ENCODE assay signal across 28 cellular contexts in genomic region chr5:1132570-1132969, GRCh38.
"Had no signal": no experiment of that assay in that cellular context is flagged by ENCODE, and none has a peak within 500 bp of the region (broad histone marks: within the 10 kb centered on the region; RNA-seq: fewer than 3 reads in every experiment).

No MANE protein-coding gene starts in this region.

- H3K27me3 ChIP-seq: adrenal gland, body of pancreas, cardiac muscle cell, colonic mucosa, sigmoid colon, tibial nerve had no signal

- H3K36me3 Mint-ChIP-seq: activated naive CD8-positive, alpha-beta T cell treated with anti-CD3 and anti-CD28 coated beads for 36 hours; immature natural killer cell; natural killer cell treated with Interleukin-12 subunit alpha and Interleukin-12 subunit beta and Interleukin-15 and Interleukin-18, amount 100 ng/mL, for 72 hours had no signal

- H3K9me3 ChIP-seq: adrenal gland, body of pancreas, colonic mucosa, esophagus squamous epithelium, neutrophil, sigmoid colon, tibial nerve had no signal

- H3K27ac ChIP-seq: adrenal gland, cardiac muscle cell, colonic mucosa, epithelial cell of prostate, esophagus squamous epithelium, neutrophil, tibial nerve had no signal

- H3K36me3 ChIP-seq: adrenal gland, cardiac muscle cell, colonic mucosa, esophagus squamous epithelium, neutrophil, sigmoid colon, tibial nerve had no signal

- H3K4me1 ChIP-seq: adrenal gland had no signal

- H3K4me3 ChIP-seq: adrenal gland, body of pancreas, cardiac muscle cell, colonic mucosa, esophagus squamous epithelium, lung, sigmoid colon, tibial nerve had no signal

- H3K27me3 Mint-ChIP-seq: activated naive CD8-positive, alpha-beta T cell treated with anti-CD3 and anti-CD28 coated beads for 36 hours had no signal

- H3K27ac Mint-ChIP-seq: activated naive CD4-positive, alpha-beta T cell treated with anti-CD3 and anti-CD28 coated beads for 36 hours; activated naive CD8-positive, alpha-beta T cell treated with anti-CD3 and anti-CD28 coated beads for 36 hours; activated T-helper 1 cell treated with anti-CD3 and anti-CD28 coated beads, Interleukin-12 subunit alpha, Interleukin-12 subunit beta, Interleukin-2, Interleukin-4 antibody, amounts not matched to agents 30 ng/mL and 10 ng/mL and 1 ng/mL, durations not matched to agents 14 hours and 24 hours and 36 hours; immature natural killer cell; natural killer cell treated with Interleukin-12 subunit alpha and Interleukin-12 subunit beta and Interleukin-15 and Interleukin-18, amount 100 ng/mL, for 72 hours had no signal

- ATAC-seq: body of pancreas; left lobe of liver; natural killer cell treated with Interleukin-12 subunit alpha and Interleukin-12 subunit beta and Interleukin-15 and Interleukin-18, amount 100 ng/mL, for 72 hours had no signal

- H3K4me1 Mint-ChIP-seq: activated naive CD8-positive, alpha-beta T cell treated with anti-CD3 and anti-CD28 coated beads for 36 hours had no signal

- DNase-seq: activated CD4-positive, alpha-beta T cell treated with anti-CD3 and anti-CD28 coated beads for 4 hours; activated CD4-positive, alpha-beta T cell treated with anti-CD3 and anti-CD28 coated beads, Interleukin-2, amount 50 U/mL, for 4 hours; activated effector memory CD4-positive, alpha-beta T cell treated with anti-CD3 and anti-CD28 coated beads, Interleukin-2, amount 50 U/mL, for 16 hours; activated naive CD4-positive, alpha-beta T cell treated with anti-CD3 and anti-CD28 coated beads for 36 hours; activated naive CD8-positive, alpha-beta T cell treated with anti-CD3 and anti-CD28 coated beads for 36 hours; adrenal gland; aorta; body of pancreas; cerebellar nuclear complex; colonic mucosa; effector CD8-positive, alpha-beta T cell; esophagus squamous epithelium; foreskin melanocyte; hippocampal formation; immature natural killer cell; mesendoderm; sigmoid colon; stimulated activated CD4-positive, alpha-beta T cell treated with anti-CD3 and anti-CD28 coated beads, Interleukin-15, amount 100 ng/mL, for 24 hours; stimulated activated CD4-positive, alpha-beta T cell treated with anti-CD3 and anti-CD28 coated beads, Interleukin-2, amount 100 ng/mL, for 24 hours; stimulated activated naive CD4-positive, alpha-beta T cell had no signal

- H3K9me3 Mint-ChIP-seq: activated naive CD4-positive, alpha-beta T cell treated with anti-CD3 and anti-CD28 coated beads for 36 hours; activated naive CD8-positive, alpha-beta T cell treated with anti-CD3 and anti-CD28 coated beads for 36 hours; activated T-helper 1 cell treated with anti-CD3 and anti-CD28 coated beads, Interleukin-12 subunit alpha, Interleukin-12 subunit beta, Interleukin-2, Interleukin-4 antibody, amounts not matched to agents 30 ng/mL and 10 ng/mL and 1 ng/mL, durations not matched to agents 14 hours and 24 hours and 36 hours; immature natural killer cell; natural killer cell treated with Interleukin-12 subunit alpha and Interleukin-12 subunit beta and Interleukin-15 and Interleukin-18, amount 100 ng/mL, for 72 hours had no signal

- H3K4me3 Mint-ChIP-seq: activated naive CD4-positive, alpha-beta T cell treated with anti-CD3 and anti-CD28 coated beads for 36 hours; activated naive CD8-positive, alpha-beta T cell treated with anti-CD3 and anti-CD28 coated beads for 36 hours; activated T-helper 1 cell treated with anti-CD3 and anti-CD28 coated beads, Interleukin-12 subunit alpha, Interleukin-12 subunit beta, Interleukin-2, Interleukin-4 antibody, amounts not matched to agents 30 ng/mL and 10 ng/mL and 1 ng/mL, durations not matched to agents 14 hours and 24 hours and 36 hours; immature natural killer cell; natural killer cell treated with Interleukin-12 subunit alpha and Interleukin-12 subunit beta and Interleukin-15 and Interleukin-18, amount 100 ng/mL, for 72 hours had no signal
